In genomic region chr2:10319892-10320574, GRCh38 we compare ENCODE assay signal across 22 cellular contexts.
"Had no signal": no experiment of that assay in that cellular context is flagged by ENCODE, and none has a peak within 500 bp of the region (broad histone marks: within the 10 kb centered on the region; RNA-seq: fewer than 3 reads in every experiment).

No MANE protein-coding gene starts in this region.

- H3K27me3 ChIP-seq: ascending aorta, esophagus muscularis mucosa, gastroesophageal sphincter, heart right ventricle, neutrophil, pancreas, spleen, thyroid gland had no signal

- DNase-seq: activated B cell treated with CpG ODN at 0.5 μM for 24 hours; activated CD4-positive, alpha-beta T cell treated with anti-CD3 and anti-CD28 coated beads for 48 hours; activated CD8-positive, alpha-beta T cell treated with anti-CD3 and anti-CD28 coated beads for 36 hours; activated naive CD4-positive, alpha-beta T cell; cerebellar nuclear complex; effector CD8-positive, alpha-beta T cell; heart right ventricle; left ventricle myocardium inferior; mammary epithelial cell; naive B cell; spleen; stimulated activated CD4-positive, alpha-beta T cell treated with anti-CD3 and anti-CD28 coated beads, Interleukin-4, amount 100 ng/mL, for 4 hours; stimulated activated naive B cell treated with anti-CD40 and anti-IgM and Interleukin-4, amounts not matched to agents 10 μg/mL and 1 μg/mL and 100 μg/mL, for 72 hours; thyroid gland had no signal

- H3K9me3 ChIP-seq: ascending aorta, esophagus muscularis mucosa, gastroesophageal sphincter, heart right ventricle, left ventricle myocardium inferior, neutrophil, pancreas, spleen, thyroid gland had no signal

- FAIRE-seq: endothelial cell of umbilical vein, pancreas had no signal

- H3K27me3 Mint-ChIP-seq: activated B cell treated with CpG ODN at 0.5 μM for 24 hours; activated CD8-positive, alpha-beta T cell treated with anti-CD3 and anti-CD28 coated beads for 36 hours; naive B cell; stimulated activated naive B cell treated with anti-CD40 and anti-IgM and Interleukin-4, amounts not matched to agents 10 μg/mL and 1 μg/mL and 100 μg/mL, for 72 hours had no signal

- H3K36me3 ChIP-seq: ascending aorta, esophagus muscularis mucosa, gastroesophageal sphincter, heart right ventricle, left ventricle myocardium inferior, neutrophil, pancreas, thyroid gland had no signal

- H3K4me3 Mint-ChIP-seq: activated B cell treated with CpG ODN at 0.5 μM for 24 hours; activated CD8-positive, alpha-beta T cell treated with anti-CD3 and anti-CD28 coated beads for 36 hours; activated T-helper 1 cell treated with anti-CD3 and anti-CD28 coated beads, Interleukin-12 subunit alpha, Interleukin-12 subunit beta, Interleukin-2, Interleukin-4 antibody, amounts not matched to agents 30 ng/mL and 10 ng/mL and 1 ng/mL, durations not matched to agents 14 hours and 24 hours and 36 hours; stimulated activated naive B cell treated with anti-CD40 and anti-IgM and Interleukin-4, amounts not matched to agents 10 μg/mL and 1 μg/mL and 100 μg/mL, for 72 hours; T-helper 2 cell treated with Interferon-gamma antibody and Interleukin-4, amounts not matched to agents 5 μg/mL and 100 μg/mL, for 36 hours had no signal

- H3K4me3 ChIP-seq: ascending aorta, esophagus muscularis mucosa, gastroesophageal sphincter, heart right ventricle, left ventricle myocardium inferior, pancreas, spleen, thyroid gland had no signal

- ATAC-seq: activated CD8-positive, alpha-beta T cell treated with anti-CD3 and anti-CD28 coated beads for 36 hours; gastroesophageal sphincter; heart right ventricle; stimulated activated naive B cell treated with anti-CD40 and anti-IgM and Interleukin-4, amounts not matched to agents 10 μg/mL and 1 μg/mL and 100 μg/mL, for 72 hours had no signal

- H3K27ac ChIP-seq: ascending aorta, esophagus muscularis mucosa, gastroesophageal sphincter, heart right ventricle, left ventricle myocardium inferior, neutrophil, pancreas, spleen, thyroid gland had no signal

- H3K27ac Mint-ChIP-seq: activated B cell treated with CpG ODN at 0.5 μM for 24 hours; activated CD8-positive, alpha-beta T cell treated with anti-CD3 and anti-CD28 coated beads for 36 hours; activated T-helper 1 cell treated with anti-CD3 and anti-CD28 coated beads, Interleukin-12 subunit alpha, Interleukin-12 subunit beta, Interleukin-2, Interleukin-4 antibody, amounts not matched to agents 30 ng/mL and 10 ng/mL and 1 ng/mL, durations not matched to agents 14 hours and 24 hours and 36 hours; T-helper 2 cell treated with Interferon-gamma antibody and Interleukin-4, amounts not matched to agents 5 μg/mL and 100 μg/mL, for 36 hours had no signal

- H3K9me3 Mint-ChIP-seq: activated B cell treated with CpG ODN at 0.5 μM for 24 hours; activated T-helper 1 cell treated with anti-CD3 and anti-CD28 coated beads, Interleukin-12 subunit alpha, Interleukin-12 subunit beta, Interleukin-2, Interleukin-4 antibody, amounts not matched to agents 30 ng/mL and 10 ng/mL and 1 ng/mL, durations not matched to agents 14 hours and 24 hours and 36 hours; T-helper 2 cell treated with Interferon-gamma antibody and Interleukin-4, amounts not matched to agents 5 μg/mL and 100 μg/mL, for 36 hours had no signal

- H3K4me1 ChIP-seq: ascending aorta had no signal
